8 cellular contexts compared by ENCODE assay signal in the genomic region with DNA sequence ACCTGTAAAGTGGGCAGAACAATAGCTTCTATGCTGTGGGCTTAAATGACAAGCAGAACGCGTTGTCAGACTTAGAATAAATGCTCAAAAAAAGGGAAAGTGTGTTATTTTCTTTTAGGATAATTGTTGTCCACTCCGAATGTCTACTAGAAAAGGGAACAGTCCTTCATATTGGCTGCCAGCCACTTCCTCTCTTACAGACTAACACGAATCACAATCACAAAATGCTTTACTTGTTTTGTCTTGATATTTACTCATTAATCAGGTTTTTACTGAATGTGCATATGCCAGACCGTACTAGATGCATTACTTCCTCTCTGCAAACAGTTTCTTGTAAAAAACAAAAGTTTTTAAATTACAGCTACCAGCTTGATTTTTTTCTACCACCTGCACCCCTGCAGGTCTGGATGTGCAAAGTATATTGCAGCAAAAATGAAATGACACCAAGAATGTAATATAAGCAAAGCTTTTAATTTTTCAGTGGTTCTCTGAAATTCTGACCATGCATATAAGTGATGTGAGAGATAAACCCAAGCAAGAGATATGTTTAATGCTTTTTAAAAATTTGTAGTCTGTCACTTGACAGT. TPM values are rescaled to one million over a fixed set of nuclear protein-coding genes. Genes with fewer than 3 reads are reported as not detected.
DNase-seq lines count a peak whose midpoint lies in the region; ATAC-seq, FAIRE-seq and TF ChIP-seq lines count a peak whose summit lies in the region.

No MANE protein-coding gene starts in this region.

- H3K27ac Mint-ChIP-seq in activated naive CD8-positive, alpha-beta T cell treated with anti-CD3 and anti-CD28 coated beads, Interleukin-2, amount 50 U/mL, for 24 hours, result peak overlapping the region; percentile 96

- H3K9me3 ChIP-seq in A549 (no peaks in the 10 kb centered on the region), uterus (no peaks in the 10 kb centered on the region)

- TF ChIP-seq CTCF in A549 (IDR thresholded peaks at IDR 0.05) (no peak; the same call in 2 of the 3 replicates), HL-60 (IDR thresholded peaks at IDR 0.05; ENCODE audit: insufficient read depth, low read length) (no peak), lower leg skin (IDR thresholded peaks at IDR 0.05) (no peak), uterus (IDR thresholded peaks at IDR 0.05) (no peak), omental fat pad (IDR thresholded peaks at IDR 0.05) (no peak)

- TF ChIP-seq EP300 in A549 (IDR thresholded peaks at IDR 0.05), result no peak

- H3K27me3 ChIP-seq in HL-60 (ENCODE audit: insufficient read depth, poor library complexity, severe bottlenecking) (no peaks in the 10 kb centered on the region), uterus (no peaks in the 10 kb centered on the region)

- H3K4me2 ChIP-seq in A549, result peak overlapping the region; percentile 98

- no peak for FAIRE-seq in A549 (lab: Jason Lieb, UNC)

- peaks cover 15% of the 10 kb centered on the region; the same call in 2 of the 3 replicates for H3K4me1 ChIP-seq in A549
- H3K4me1 ChIP-seq in uterus, result no peaks in the 10 kb centered on the region

- no peaks in the 10 kb centered on the region for H3K9me3 Mint-ChIP-seq in activated naive CD8-positive, alpha-beta T cell treated with anti-CD3 and anti-CD28 coated beads, Interleukin-2, amount 50 U/mL, for 24 hours

- H3K4me3 ChIP-seq in A549 (peak overlapping the region; percentile 95), HL-60 (replicated peaks; ENCODE audit: insufficient read depth, low read length) (peak overlapping the region; percentile 96), lower leg skin (ENCODE audit: low read depth, poor library complexity, severe bottlenecking) (peak overlapping the region; percentile 71), uterus (peak overlapping the region; percentile 81 to 97)

- no peaks in the 10 kb centered on the region for H3K27me3 Mint-ChIP-seq in activated naive CD8-positive, alpha-beta T cell treated with anti-CD3 and anti-CD28 coated beads, Interleukin-2, amount 50 U/mL, for 24 hours

- no peak for TF ChIP-seq POLR2A in A549 (IDR thresholded peaks at IDR 0.05; ENCODE audit: low read length)
- no peak for TF ChIP-seq POLR2A in lower leg skin (IDR thresholded peaks at IDR 0.05)
- TF ChIP-seq POLR2A in uterus (IDR thresholded peaks at IDR 0.05), result no peak

- H3K4me1 Mint-ChIP-seq in activated naive CD8-positive, alpha-beta T cell treated with anti-CD3 and anti-CD28 coated beads, Interleukin-2, amount 50 U/mL, for 24 hours, result peaks cover 35% of the 10 kb centered on the region

- CTCF ChIA-PET in A549 (lab: Yijun Ruan, JAX), result interaction anchor here (0.9 to 5.5 kb wide), 8 partner anchors 8 to 489 kb away, joined by 3 to 26 read pairs (median 3); a partner anchor contains a TSS

- ATAC-seq in A549 (no peak), omental fat pad (ENCODE audit: low FRiP score) (no peak), HG02759 (IDR thresholded peaks at IDR 0.05; ENCODE audit: unreplicated experiment) (no peak), HG02981 (IDR thresholded peaks at IDR 0.05; ENCODE audit: unreplicated experiment) (no peak)
- no peak for ATAC-seq in activated naive CD8-positive, alpha-beta T cell treated with anti-CD3 and anti-CD28 coated beads, Interleukin-2, amount 50 U/mL, for 24 hours

- POLR2A ChIA-PET in A549 (lab: Yijun Ruan, JAX), result interaction anchor here (0.6 to 2.7 kb wide), 6 partner anchors 31 to 394 kb away, joined by 3 to 34 read pairs (median 4); a partner anchor contains a TSS

- no peak for DNase-seq in A549 (ENCODE audit: low read depth in 1 of 2, low spot score in 1 of 2)
- DNase-seq in HL-60 (ENCODE audit: low read depth in 1 of 2, low spot score in 1 of 2), result peak in 1 of 2 experiments; percentile 25
- no peak for DNase-seq in activated naive CD8-positive, alpha-beta T cell treated with anti-CD3 and anti-CD28 coated beads, Interleukin-2, amount 50 U/mL, for 24 hours
- no peak for DNase-seq in lower leg skin (ENCODE audit: low spot score in 2 of 2)
- DNase-seq in uterus, result no peak
- no peak for DNase-seq in omental fat pad (ENCODE audit: low spot score)

- no peaks in the 10 kb centered on the region for H3K36me3 ChIP-seq in uterus

- intact Hi-C loops in lower leg skin (cut with DNase I; ENCODE audit: low total_unique reads), result no loop called here
- intact Hi-C loops in uterus (cut with DNase I; ENCODE audit: low total_unique reads), result no loop called here

- H3K36me3 Mint-ChIP-seq in activated naive CD8-positive, alpha-beta T cell treated with anti-CD3 and anti-CD28 coated beads, Interleukin-2, amount 50 U/mL, for 24 hours (ENCODE audit: low read depth), result peaks cover 14% of the 10 kb centered on the region

- H3K4me3 Mint-ChIP-seq in activated naive CD8-positive, alpha-beta T cell treated with anti-CD3 and anti-CD28 coated beads, Interleukin-2, amount 50 U/mL, for 24 hours, result peak overlapping the region; percentile 97

- H3K27ac ChIP-seq in A549 (peak overlapping the region; percentile 95 to 98), HL-60 (replicated peaks) (peak overlapping the region; percentile 79), uterus (peak overlapping the region; percentile 85 to 96)

- WGBS in A549 (ENCODE audit: missing lambda C conversion rate), result under 1% methylated on average over 5 of the region's 5 CpGs
- 3 to 11% methylated on average over 5 of the region's 5 CpGs for WGBS in lower leg skin, 2 donors

- TF ChIP-seq RAD21 in A549 (conservative IDR thresholded peaks at IDR 0.05 in 1 of 2, IDR thresholded peaks at IDR 0.05 in 1 of 2), result no peak

TF ChIP-seq in A549, 52 proteins besides CTCF, POLR2A, EP300 and RAD21:
- TF ChIP-seq SREBF2 (IDR thresholded peaks at IDR 0.05) (no peak), HOXB13 (CRISPR knock-in tag; IDR thresholded peaks at IDR 0.05; ENCODE audit: low read depth) (no peak), KDM5A (IDR thresholded peaks at IDR 0.05) (no peak), HOXB5 (CRISPR knock-in tag; IDR thresholded peaks at IDR 0.05) (no peak), NPAS2 (CRISPR knock-in tag; IDR thresholded peaks at IDR 0.05; ENCODE audit: borderline replicate concordance) (no peak), GATA3 (IDR thresholded peaks at IDR 0.05; ENCODE audit: borderline replicate concordance) (no peak), MAFK (IDR thresholded peaks at IDR 0.05; ENCODE audit: partially characterized antibody) (no peak), JUNB (IDR thresholded peaks at IDR 0.05) (no peak), ZNF302 (CRISPR knock-in tag; IDR thresholded peaks at IDR 0.05) (no peak), POLR2AphosphoS2 (conservative IDR thresholded peaks at IDR 0.05; ENCODE audit: low read length) (no peak), EHF (CRISPR knock-in tag; IDR thresholded peaks at IDR 0.05) (no peak), SMC3 (IDR thresholded peaks at IDR 0.05) (no peak)
- TF ChIP-seq, protein P1, sequence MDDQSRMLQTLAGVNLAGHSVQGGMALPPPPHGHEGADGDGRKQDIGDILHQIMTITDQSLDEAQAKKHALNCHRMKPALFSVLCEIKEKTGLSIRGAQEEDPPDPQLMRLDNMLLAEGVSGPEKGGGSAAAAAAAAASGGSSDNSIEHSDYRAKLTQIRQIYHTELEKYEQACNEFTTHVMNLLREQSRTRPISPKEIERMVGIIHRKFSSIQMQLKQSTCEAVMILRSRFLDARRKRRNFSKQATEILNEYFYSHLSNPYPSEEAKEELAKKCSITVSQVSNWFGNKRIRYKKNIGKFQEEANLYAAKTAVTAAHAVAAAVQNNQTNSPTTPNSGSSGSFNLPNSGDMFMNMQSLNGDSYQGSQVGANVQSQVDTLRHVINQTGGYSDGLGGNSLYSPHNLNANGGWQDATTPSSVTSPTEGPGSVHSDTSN (IDR thresholded peaks at IDR 0.05), result no peak
- TF ChIP-seq, protein P2, sequence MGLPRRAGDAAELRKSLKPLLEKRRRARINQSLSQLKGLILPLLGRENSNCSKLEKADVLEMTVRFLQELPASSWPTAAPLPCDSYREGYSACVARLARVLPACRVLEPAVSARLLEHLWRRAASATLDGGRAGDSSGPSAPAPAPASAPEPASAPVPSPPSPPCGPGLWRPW (IDR thresholded peaks at IDR 0.05), result no peak

RNA-seq across cellular contexts. Expression of a gene that starts 0.8 kb away (rescaled TPM):
- 13.8 and 14.4 TPM in 2 replicates for polyA plus RNA-seq in A549 (2011; rRNA removed)
- 10.5 and 10.8 TPM in 2 replicates for polyA plus RNA-seq in A549 (2012; cell fraction: cytosol; rRNA removed)
- 19.9 and 26.7 TPM in 2 replicates for polyA plus RNA-seq in A549 (2012; cell fraction: nucleus; rRNA removed)
- 7.7 to 8.1 TPM (median 7.8 TPM) in 3 replicates for polyA plus RNA-seq in A549 (2017; fragmentation: RNase III; extraction: RNeasy Plus Mini Kit Qiagen cat#74134 plus additional on column Dnase treatment)
- 15.3 and 15.9 TPM in 2 replicates for polyA minus RNA-seq in A549 (2011; rRNA and poly(A)+ RNA removed)
- 10 to 100 TPM in 3 of 4 donors, 1 to 10 TPM in 1; 6.6 to 16.8 (median 11.0) TPM for total RNA-seq in lower leg skin
- total RNA-seq in uterus, result 10 to 100 TPM; 17.7 to 23.5 (median 21.6) TPM
- total RNA-seq in omental fat pad, result 10 to 100 TPM; 13.3 to 18.1 (median 15.5) TPM

RNA-seq across cellular contexts. Expression of a gene that starts 36.8 kb away (rescaled TPM):
- polyA plus RNA-seq in A549 (2011; rRNA removed) (53.5 and 57.1 TPM in 2 replicates), A549 (2017; fragmentation: RNase III; extraction: RNeasy Plus Mini Kit Qiagen cat#74134 plus additional on column Dnase treatment) (53.4 to 59.5 TPM (median 58.3 TPM) in 3 replicates)
- polyA plus RNA-seq in A549 (2012; cell fraction: cytosol; rRNA removed), result 71.4 and 81.1 TPM in 2 replicates
- 79.7 and 80.4 TPM in 2 replicates for polyA plus RNA-seq in A549 (2012; cell fraction: nucleus; rRNA removed)
- polyA minus RNA-seq in A549 (2011; rRNA and poly(A)+ RNA removed), result 36.8 and 39.8 TPM in 2 replicates
- total RNA-seq in lower leg skin (10 to 100 TPM in 3 of 4 donors, 1 to 10 TPM in 1; 8.7 to 17.4 (median 14.0) TPM), uterus (10 to 100 TPM in 1 of 4 donors, under 1 TPM in 1, not detected in 2; 0.61 to 15.1 TPM), omental fat pad (1 to 10 TPM in 3 of 4 donors, under 1 TPM in 1; 0.93 to 3.2 (median 1.3) TPM)
